ENCODE assay signal across 19 cellular contexts in genomic region chr19:8302734-8303133, GRCh38. TPM values are rescaled to one million over a fixed set of nuclear protein-coding genes. Genes with fewer than 3 reads are reported as not detected.
DNase-seq lines count a peak whose midpoint lies in the region; ATAC-seq and TF ChIP-seq lines count a peak whose summit lies in the region.
"Had no signal": no experiment of that assay in that cellular context is flagged by ENCODE, and none has a peak within 500 bp of the region (broad histone marks: within the 10 kb centered on the region; RNA-seq: fewer than 3 reads in every experiment).

No MANE protein-coding gene starts in this region.

- H3K4me1 ChIP-seq in RWPE2 (ENCODE audit: insufficient read depth, poor library complexity, severe bottlenecking) (peaks cover 3% of the 10 kb centered on the region), left ventricle myocardium inferior (peaks cover 40% of the 10 kb centered on the region), suprapubic skin (peaks cover 20% of the 10 kb centered on the region), uterus (peaks cover 0 to 6% of the 10 kb centered on the region in 2 donors)

- intact Hi-C loops in left ventricle myocardium inferior (cut with micrococcal nuclease) = no loop called here
- intact Hi-C loops in uterus (cut with DNase I; ENCODE audit: low total_unique reads) = no loop called here

- H3K27ac ChIP-seq in RWPE2 (ENCODE audit: poor library complexity, severe bottlenecking) = no peak overlapping the region
- peak overlapping the region; percentile 48 for H3K27ac ChIP-seq in left ventricle myocardium inferior (replicated peaks)
- no peak overlapping the region for H3K27ac ChIP-seq in suprapubic skin
- no peak overlapping the region for H3K27ac ChIP-seq in uterus
- H3K27ac ChIP-seq: thyroid gland had no signal

- TF ChIP-seq CTCF in RWPE2 (IDR thresholded peaks at IDR 0.05; ENCODE audit: poor library complexity, severe bottlenecking) = no peak
- TF ChIP-seq CTCF in left ventricle myocardium inferior (IDR thresholded peaks at IDR 0.05; ENCODE audit: borderline replicate concordance) = no peak
- TF ChIP-seq CTCF in suprapubic skin (IDR thresholded peaks at IDR 0.05) = no peak
- no peak for TF ChIP-seq CTCF in uterus (IDR thresholded peaks at IDR 0.05)

- TF ChIP-seq EP300 in suprapubic skin (IDR thresholded peaks at IDR 0.05) = no peak

- DNase-seq in activated effector memory CD4-positive, alpha-beta T cell treated with anti-CD3 and anti-CD28 coated beads, Interleukin-2, amount 50 U/mL, for 16 hours = peak; percentile 45
- no peak for DNase-seq in activated effector memory CD4-positive, alpha-beta T cell treated with Interleukin-2 at 50 U/mL for 16 hours
- DNase-seq in RWPE2 (ENCODE audit: low spot score) (peak; percentile 15), left ventricle myocardium inferior (no peak), suprapubic skin (ENCODE audit: low spot score in 2 of 2) (peak; percentile 56 to 64), uterus (no peak), NCI-H1105 (lab: John Stamatoyannopoulos, UW) (no peak), GM19238 (ENCODE audit: insufficient read length, low spot score) (no peak)
- DNase-seq: cerebellar nuclear complex; effector memory CD8-positive, alpha-beta T cell; glutamatergic neuron; GOT3; mammary epithelial cell; NCI-H1694; small intestine; thyroid gland had no signal

- no peak for ATAC-seq in RWPE2 (ENCODE audit: low read depth)
- ATAC-seq: activated T-helper 17 cell treated with anti-CD3 and anti-CD28 coated beads, Interleukin-2, amount 50 U/mL, for 72 hours; effector memory CD8-positive, alpha-beta T cell; naive thymus-derived CD8-positive, alpha-beta T cell; Panc1 had no signal

- H3K9me3 ChIP-seq in RWPE2 (ENCODE audit: severe bottlenecking) (no peaks in the 10 kb centered on the region), left ventricle myocardium inferior (replicated peaks) (no peaks in the 10 kb centered on the region), suprapubic skin (no peaks in the 10 kb centered on the region), uterus (no peaks in the 10 kb centered on the region)
- H3K9me3 ChIP-seq: thyroid gland had no signal

- H3K27me3 ChIP-seq in RWPE2 (ENCODE audit: insufficient read depth, poor library complexity, severe bottlenecking) = no peaks in the 10 kb centered on the region
- no peaks in the 10 kb centered on the region for H3K27me3 ChIP-seq in left ventricle myocardium inferior (ENCODE audit: low read depth)
- no peaks in the 10 kb centered on the region for H3K27me3 ChIP-seq in suprapubic skin
- H3K27me3 ChIP-seq in uterus = no peaks in the 10 kb centered on the region
- H3K27me3 ChIP-seq: thyroid gland had no signal

- H3K4me3 ChIP-seq in RWPE2 (ENCODE audit: severe bottlenecking) (no peak overlapping the region), left ventricle myocardium inferior (no peak overlapping the region), suprapubic skin (no peak overlapping the region), uterus (no peak overlapping the region)
- H3K4me3 ChIP-seq: thyroid gland had no signal

- 69% methylated on average over 7 of the region's 7 CpGs for WGBS in suprapubic skin

- H3K36me3 ChIP-seq in RWPE2 (ENCODE audit: low read depth) (no peaks in the 10 kb centered on the region; the same call in 1 of the 2 replicates), left ventricle myocardium inferior (peaks cover 13% of the 10 kb centered on the region), suprapubic skin (no peaks in the 10 kb centered on the region), uterus (no peaks in the 10 kb centered on the region)
- H3K36me3 ChIP-seq: thyroid gland had no signal

- TF ChIP-seq POLR2A in suprapubic skin (IDR thresholded peaks at IDR 0.05) (no peak), uterus (IDR thresholded peaks at IDR 0.05) (no peak)

RNA-seq across cellular contexts. Expression of gene CD320, which starts 5.4 kb away (rescaled TPM):
- 31.8 TPM for total RNA-seq in left ventricle myocardium inferior
- total RNA-seq in suprapubic skin = 10 to 100 TPM; 11.8 to 41.0 (median 22.3) TPM
- total RNA-seq in uterus = 10 to 100 TPM; 15.0 to 72.0 (median 26.2) TPM

RNA-seq across cellular contexts. Expression of gene NDUFA7, which starts 18.4 kb away (rescaled TPM):
- 134 TPM for total RNA-seq in left ventricle myocardium inferior
- total RNA-seq in suprapubic skin = 10 to 100 TPM; 23.3 to 38.7 (median 25.2) TPM
- total RNA-seq in uterus = 10 to 100 TPM in 1 of 4 donors, 1 to 10 TPM in 2, not detected in 1; 6.9 to 25.9 (median 8.8) TPM

RNA-seq across cellular contexts. Expression of gene RPS28, which starts 18.6 kb away (rescaled TPM):
- total RNA-seq in left ventricle myocardium inferior (967 TPM), suprapubic skin (1,000 to 10,000 TPM in 1 of 4 donors, 100 to 1,000 TPM in 3; 464 to 1,363 (median 834) TPM), uterus (1,000 to 10,000 TPM in 1 of 4 donors, 100 to 1,000 TPM in 2, 10 to 100 TPM in 1; 44.1 to 1,410 (median 360) TPM)

RNA-seq across cellular contexts. Expression of gene KANK3, which starts 40.3 kb away (rescaled TPM):
- total RNA-seq in left ventricle myocardium inferior (19.9 TPM), suprapubic skin (1 to 10 TPM in 3 of 4 donors, under 1 TPM in 1; 0.83 to 7.9 (median 4.3) TPM), uterus (10 to 100 TPM in 3 of 4 donors, 1 to 10 TPM in 1; 4.1 to 36.6 (median 24.8) TPM)

Comparison
In these comparisons a context has a peak if more than half of its experiments do, and no peak if none do; other contexts are left out.
1. DNase-seq: peak in activated effector memory CD4-positive, alpha-beta T cell treated with anti-CD3 and anti-CD28 coated beads, Interleukin-2, amount 50 U/mL, for 16 hours (single experiment), RWPE2 (single experiment) and suprapubic skin (2 of 2); none in activated effector memory CD4-positive, alpha-beta T cell treated with Interleukin-2 at 50 U/mL for 16 hours (single experiment), left ventricle myocardium inferior (single experiment), uterus (0 of 2), NCI-H1105 (single experiment) and GM19238 (single experiment).